Comparison of ENCODE assay signal across 8 cellular contexts in the genomic region with DNA sequence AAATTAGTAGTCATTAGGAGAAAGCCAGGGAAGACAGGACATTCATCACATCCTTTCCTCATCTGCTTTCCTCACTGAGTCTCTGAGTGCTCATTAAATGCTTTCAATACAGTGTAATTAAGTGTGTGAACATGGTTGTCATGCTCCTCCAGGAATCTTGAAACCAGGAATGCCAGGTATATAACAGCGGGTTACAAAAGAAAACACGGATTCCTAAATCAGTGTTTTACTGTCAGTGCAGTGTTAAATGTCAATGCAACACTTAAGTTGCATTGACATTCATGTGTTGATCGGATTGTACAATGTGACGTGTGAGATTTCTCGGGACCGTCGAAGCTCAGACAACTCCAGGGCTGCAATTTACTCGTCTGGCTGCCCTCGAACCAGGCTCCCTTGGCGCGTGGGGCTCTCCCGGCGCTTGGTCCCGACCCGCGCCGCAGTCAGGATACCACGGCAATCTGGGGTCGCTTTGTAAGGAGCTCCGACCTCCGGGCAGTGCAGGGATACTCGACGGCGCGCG. TPM values are rescaled to one million over a fixed set of nuclear protein-coding genes. Genes with fewer than 3 reads are reported as not detected.
DNase-seq lines count a peak whose midpoint lies in the region; ATAC-seq and TF ChIP-seq lines count a peak whose summit lies in the region.

No MANE protein-coding gene starts in this region.

- peak overlapping the region; percentile 75; the same call in 1 of the 2 replicates for H2AFZ ChIP-seq in SK-N-SH (ENCODE audit: low read depth)

- no peak for DNase-seq in SK-N-SH
- DNase-seq in T-cell: no peak
- DNase-seq in glutamatergic neuron: no peak
- DNase-seq in OCI-M1 (lab: John Stamatoyannopoulos, UW): no peak
- DNase-seq in C1 segment of cervical spinal cord (lab: John Stamatoyannopoulos, UW): no peak

- no peak for TF ChIP-seq RAD21 in SK-N-SH (IDR thresholded peaks at IDR 0.05; ENCODE audit: low read length)

- no peaks in the 10 kb centered on the region for H3K79me2 ChIP-seq in SK-N-SH (ENCODE audit: insufficient read depth)

- H3F3A ChIP-seq in SK-N-SH (replicated peaks; ENCODE audit: insufficient read depth): no peaks in the 10 kb centered on the region

- no peak overlapping the region for H3K27ac ChIP-seq in SK-N-SH (ENCODE audit: low read depth in 2 of 2, low read length in 1 of 2)
- no peak overlapping the region for H3K27ac ChIP-seq in rectal smooth muscle tissue (ENCODE audit: low read depth, low read length)

- no peak for TF ChIP-seq CTCF in SK-N-SH (IDR thresholded peaks at IDR 0.05)
- no peak for TF ChIP-seq CTCF in glutamatergic neuron (IDR thresholded peaks at IDR 0.05; ENCODE audit: partially characterized antibody, unreplicated experiment)

- H3K9me3 Mint-ChIP-seq in T-cell (peaks cover 0 to 4% (median 2%) of the 10 kb centered on the region in 3 donors), glutamatergic neuron (ENCODE audit: unreplicated experiment) (peaks cover 7% of the 10 kb centered on the region)

- H3K27ac Mint-ChIP-seq in T-cell (peak overlapping the region; percentile 16 to 74), glutamatergic neuron (ENCODE audit: unreplicated experiment) (no peak overlapping the region)

- POLR2A ChIA-PET in SK-N-SH (lab: Yijun Ruan, JAX): interaction anchor here (0.9 kb wide), 1 partner anchor 29 kb away, joined by 3 read pairs; a partner anchor contains a TSS
- POLR2A ChIA-PET in T-cell (lab: Charles Lee): interaction anchor here (0.6 kb wide), 2 partner anchors 10 to 826 kb away, joined by 3 read pairs; no protein-coding TSS in a partner anchor

- H3K4me1 ChIP-seq in SK-N-SH (ENCODE audit: control insufficient read depth in 1 of 2, insufficient read depth in 2 of 2, low read depth in 1 of 2, low read length in 1 of 2) (peaks cover 0 to 12% of the 10 kb centered on the region in 2 experiments; a peak in 2 of 4 replicates), rectal smooth muscle tissue (ENCODE audit: control insufficient read depth, insufficient read depth, low read length) (peaks cover 2% of the 10 kb centered on the region)

- H3K9ac ChIP-seq in SK-N-SH: no peak overlapping the region
- no peak overlapping the region for H3K9ac ChIP-seq in rectal smooth muscle tissue (ENCODE audit: low read length)

- no peaks in the 10 kb centered on the region for H3K36me3 ChIP-seq in SK-N-SH (replicated peaks in 1 of 2; ENCODE audit: control insufficient read depth in 1 of 2, insufficient read depth in 2 of 2, low read length in 1 of 2)
- no peaks in the 10 kb centered on the region for H3K36me3 ChIP-seq in rectal smooth muscle tissue (ENCODE audit: control insufficient read depth, insufficient read depth, low read length)

- WGBS in SK-N-SH (ENCODE audit: low lambda C conversion rate): 22% methylated on average over 18 of the region's 26 CpGs

- H3K27me3 ChIP-seq in SK-N-SH (ENCODE audit: insufficient read depth) (peaks cover 33% of the 10 kb centered on the region), rectal smooth muscle tissue (ENCODE audit: control insufficient read depth, insufficient read depth, low read length) (peaks cover 32% of the 10 kb centered on the region)

- CTCF ChIA-PET in SK-N-SH (lab: Yijun Ruan, JAX) (interaction anchor here (0.6 to 1.7 kb wide), 3 partner anchors 10 to 624 kb away, joined by 3 to 4 read pairs (median 3); a partner anchor contains a TSS), T-cell (lab: Charles Lee) (interaction anchor here in 1 of 2 donors (1.0 kb wide), 1 partner anchor 84 kb away, joined by 3 read pairs; no protein-coding TSS in a partner anchor)

- ATAC-seq in SK-N-SH treated with all-trans-retinoic acid at 6 μM for 48 hours (no peak), T-cell (replicated peaks in 1 of 4) (no peak), GM18907 (IDR thresholded peaks at IDR 0.05; ENCODE audit: unreplicated experiment) (no peak)

- H3K36me3 Mint-ChIP-seq in T-cell (peaks cover 3% of the 10 kb centered on the region), glutamatergic neuron (ENCODE audit: unreplicated experiment) (peaks cover 4% of the 10 kb centered on the region)

- H3K4me3 ChIP-seq in SK-N-SH (ENCODE audit: low read depth in 2 of 2, low read length in 1 of 2): peak overlapping the region; percentile 43 to 51
- H3K4me3 ChIP-seq in rectal smooth muscle tissue (ENCODE audit: low read length): peak overlapping the region; percentile 27

- H3K27me3 Mint-ChIP-seq in T-cell (peaks cover 51 to 63% of the 10 kb centered on the region in 2 donors), glutamatergic neuron (ENCODE audit: unreplicated experiment) (peaks cover 16% of the 10 kb centered on the region)

- H3K9me2 ChIP-seq in SK-N-SH: no peaks in the 10 kb centered on the region

- H3K4me3 Mint-ChIP-seq in T-cell: peak overlapping the region in 2 of 3 donors; percentile 24 to 25
- H3K4me3 Mint-ChIP-seq in glutamatergic neuron (ENCODE audit: unreplicated experiment): peak overlapping the region; percentile 79

- no peak for TF ChIP-seq EP300 in SK-N-SH (IDR thresholded peaks at IDR 0.05; ENCODE audit: borderline replicate concordance in 1 of 2, low read depth in 1 of 2, low read length in 1 of 2)

- peaks cover 5 to 22% (median 11%) of the 10 kb centered on the region in 3 donors for H3K4me1 Mint-ChIP-seq in T-cell
- H3K4me1 Mint-ChIP-seq in glutamatergic neuron (ENCODE audit: low read depth, unreplicated experiment): no peaks in the 10 kb centered on the region

- H4K20me1 ChIP-seq in SK-N-SH (ENCODE audit: insufficient read depth): no peaks in the 10 kb centered on the region

- H3K4me2 ChIP-seq in SK-N-SH: peak overlapping the region; percentile 54; the same call in 1 of the 2 replicates

- no peaks in the 10 kb centered on the region for H3K9me3 ChIP-seq in SK-N-SH

TF ChIP-seq in SK-N-SH, 30 proteins besides CTCF, POLR2A, EP300 and RAD21:
- TF ChIP-seq EZH2phosphoT487 (IDR thresholded peaks at IDR 0.05; ENCODE audit: borderline replicate concordance, low read depth) (peak; percentile 74; the same call in 1 of the 2 replicates), YY1 (IDR thresholded peaks at IDR 0.05; ENCODE audit: low read depth) (no peak)

TF ChIP-seq in SK-N-SH treated with all-trans-retinoic acid at 6 μM for 48 hours, 23 proteins besides CTCF, POLR2A, EP300 and RAD21:
- TF ChIP-seq RARB (CRISPR knock-in tag; IDR thresholded peaks at IDR 0.05) (no peak), OSR1 (CRISPR knock-in tag; IDR thresholded peaks at IDR 0.05) (no peak), ARNTL (CRISPR knock-in tag; IDR thresholded peaks at IDR 0.05; ENCODE audit: borderline replicate concordance, low read depth) (no peak), ESRRG (CRISPR knock-in tag; IDR thresholded peaks at IDR 0.05) (no peak), BACH2 (CRISPR knock-in tag; IDR thresholded peaks at IDR 0.05; ENCODE audit: borderline replicate concordance) (no peak)
- TF ChIP-seq, protein P1, sequence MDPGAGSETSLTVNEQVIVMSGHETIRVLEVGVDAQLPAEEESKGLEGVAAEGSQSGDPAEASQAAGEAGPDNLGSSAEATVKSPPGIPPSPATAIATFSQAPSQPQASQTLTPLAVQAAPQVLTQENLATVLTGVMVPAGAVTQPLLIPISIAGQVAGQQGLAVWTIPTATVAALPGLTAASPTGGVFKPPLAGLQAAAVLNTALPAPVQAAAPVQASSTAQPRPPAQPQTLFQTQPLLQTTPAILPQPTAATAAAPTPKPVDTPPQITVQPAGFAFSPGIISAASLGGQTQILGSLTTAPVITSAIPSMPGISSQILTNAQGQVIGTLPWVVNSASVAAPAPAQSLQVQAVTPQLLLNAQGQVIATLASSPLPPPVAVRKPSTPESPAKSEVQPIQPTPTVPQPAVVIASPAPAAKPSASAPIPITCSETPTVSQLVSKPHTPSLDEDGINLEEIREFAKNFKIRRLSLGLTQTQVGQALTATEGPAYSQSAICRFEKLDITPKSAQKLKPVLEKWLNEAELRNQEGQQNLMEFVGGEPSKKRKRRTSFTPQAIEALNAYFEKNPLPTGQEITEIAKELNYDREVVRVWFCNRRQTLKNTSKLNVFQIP (CRISPR knock-in tag; IDR thresholded peaks at IDR 0.05; ENCODE audit: borderline replicate concordance, low read depth): no peak

RNA-seq across cellular contexts. Expression of a gene that starts 0.5 kb away (rescaled TPM):
- 0.54 and 0.77 TPM in 2 replicates for polyA plus RNA-seq in SK-N-SH (2012; rRNA removed)
- 0.89 and 1.1 TPM in 2 replicates for polyA plus RNA-seq in SK-N-SH (2012; cell fraction: cytosol; rRNA removed)
- 0.94 and 0.97 TPM in 2 replicates for polyA plus RNA-seq in SK-N-SH (2012; cell fraction: nucleus; rRNA removed)
- under 1 TPM in 2 of 5 donors, not detected in 3; 0.23 to 0.33 TPM for total RNA-seq in T-cell
- not detected for total RNA-seq in glutamatergic neuron (ENCODE audit: unreplicated experiment)

RNA-seq across cellular contexts. Expression of a gene that starts 23.9 kb away (rescaled TPM):
- polyA plus RNA-seq in SK-N-SH (2012; rRNA removed): 15.5 and 18.4 TPM in 2 replicates
- 23.0 and 28.1 TPM in 2 replicates for polyA plus RNA-seq in SK-N-SH (2012; cell fraction: cytosol; rRNA removed)
- 17.9 and 31.5 TPM in 2 replicates for polyA plus RNA-seq in SK-N-SH (2012; cell fraction: nucleus; rRNA removed)
- 10 to 100 TPM; 48.9 to 69.2 (median 63.6) TPM for total RNA-seq in T-cell
- 23.3 TPM for total RNA-seq in glutamatergic neuron (ENCODE audit: unreplicated experiment)

RNA-seq across cellular contexts. Expression of a gene that starts 28.7 kb away (rescaled TPM):
- polyA plus RNA-seq in SK-N-SH (2012; rRNA removed): 26.9 and 36.5 TPM in 2 replicates
- 37.1 and 46.6 TPM in 2 replicates for polyA plus RNA-seq in SK-N-SH (2012; cell fraction: cytosol; rRNA removed)
- polyA plus RNA-seq in SK-N-SH (2012; cell fraction: nucleus; rRNA removed): 33.7 and 52.1 TPM in 2 replicates
- 10 to 100 TPM; 25.2 to 57.2 (median 49.7) TPM for total RNA-seq in T-cell
- total RNA-seq in glutamatergic neuron (ENCODE audit: unreplicated experiment): 31.7 TPM
